Comparison of ENCODE assay signal across 8 cellular contexts in genomic region chr5:139391570-139392323, GRCh38.
A peak's percentile ranks its signal among the peaks of the same experiment; 100 is the strongest.
DNase-seq lines count a peak whose midpoint lies in the region; ATAC-seq and TF ChIP-seq lines count a peak whose summit lies in the region.

No MANE protein-coding gene starts in this region.

- H3K4me3 Mint-ChIP-seq in effector memory CD8-positive, alpha-beta T cell, result peak overlapping the region; percentile 92 to 93

- H3K27me3 Mint-ChIP-seq in effector memory CD8-positive, alpha-beta T cell, result no peaks in the 10 kb centered on the region

- H3K4me1 Mint-ChIP-seq in effector memory CD8-positive, alpha-beta T cell (ENCODE audit: low read depth in 2 of 2), result peaks cover 34 to 46% of the 10 kb centered on the region in 2 donors

- H3K9me3 Mint-ChIP-seq in effector memory CD8-positive, alpha-beta T cell, result no peaks in the 10 kb centered on the region

- no peak for TF ChIP-seq CTCF in GM13977 (IDR thresholded peaks at IDR 0.05; ENCODE audit: extremely low read depth, insufficient read depth, missing control alignments)

- H3K27ac Mint-ChIP-seq in effector memory CD8-positive, alpha-beta T cell, result peak overlapping the region; percentile 96 to 98

- H3K36me3 Mint-ChIP-seq in effector memory CD8-positive, alpha-beta T cell (ENCODE audit: insufficient read depth), result peaks cover 12% of the 10 kb centered on the region

- in situ Hi-C loops in GM13977 (cut with MboI; ENCODE audit: low pct_unique_long_range_greater_than_20kb, low sequenced_read_pairs, unreplicated experiment), result no loop called here

- H3K4me3 ChIP-seq in skin epidermis, result peak overlapping the region; percentile 36 to 67 (median 51)

- H3K27ac ChIP-seq in skin epidermis, result peak overlapping the region; percentile 6 to 86 (median 63)

- ATAC-seq in effector memory CD8-positive, alpha-beta T cell (replicated peaks), result peak; percentile 1
- no peak for ATAC-seq in GM19463 (IDR thresholded peaks at IDR 0.05; ENCODE audit: unreplicated experiment)

- DNase-seq in GM13977 (ENCODE audit: low spot score) (peak; percentile 64), LoVo (ENCODE audit: low spot score) (peak; percentile 68), NCI-H2227 (lab: John Stamatoyannopoulos, UW; ENCODE audit: unreplicated experiment) (no peak), DMS114 treated with DMSO at 0.1 percent for 48 hours (lab: John Stamatoyannopoulos, UW; ENCODE audit: unreplicated experiment) (no peak)
- peak in 1 of 3 experiments; percentile 21 for DNase-seq in effector memory CD8-positive, alpha-beta T cell
- DNase-seq in stimulated activated CD4-positive, alpha-beta T cell treated with anti-CD3 and anti-CD28 coated beads, Interleukin-2, amount 100 ng/mL, for 48 hours, result no peak

Comparison
In these comparisons a context has a peak if more than half of its experiments do, and no peak if none do; other contexts are left out.
1. DNase-seq: peak in GM13977 (single experiment) and LoVo (single experiment); none in NCI-H2227 (single experiment), DMS114 treated with DMSO at 0.1 percent for 48 hours (single experiment) and stimulated activated CD4-positive, alpha-beta T cell treated with anti-CD3 and anti-CD28 coated beads, Interleukin-2, amount 100 ng/mL, for 48 hours (0 of 2).